ENCODE assay signal across 15 cellular contexts in the genomic region with DNA sequence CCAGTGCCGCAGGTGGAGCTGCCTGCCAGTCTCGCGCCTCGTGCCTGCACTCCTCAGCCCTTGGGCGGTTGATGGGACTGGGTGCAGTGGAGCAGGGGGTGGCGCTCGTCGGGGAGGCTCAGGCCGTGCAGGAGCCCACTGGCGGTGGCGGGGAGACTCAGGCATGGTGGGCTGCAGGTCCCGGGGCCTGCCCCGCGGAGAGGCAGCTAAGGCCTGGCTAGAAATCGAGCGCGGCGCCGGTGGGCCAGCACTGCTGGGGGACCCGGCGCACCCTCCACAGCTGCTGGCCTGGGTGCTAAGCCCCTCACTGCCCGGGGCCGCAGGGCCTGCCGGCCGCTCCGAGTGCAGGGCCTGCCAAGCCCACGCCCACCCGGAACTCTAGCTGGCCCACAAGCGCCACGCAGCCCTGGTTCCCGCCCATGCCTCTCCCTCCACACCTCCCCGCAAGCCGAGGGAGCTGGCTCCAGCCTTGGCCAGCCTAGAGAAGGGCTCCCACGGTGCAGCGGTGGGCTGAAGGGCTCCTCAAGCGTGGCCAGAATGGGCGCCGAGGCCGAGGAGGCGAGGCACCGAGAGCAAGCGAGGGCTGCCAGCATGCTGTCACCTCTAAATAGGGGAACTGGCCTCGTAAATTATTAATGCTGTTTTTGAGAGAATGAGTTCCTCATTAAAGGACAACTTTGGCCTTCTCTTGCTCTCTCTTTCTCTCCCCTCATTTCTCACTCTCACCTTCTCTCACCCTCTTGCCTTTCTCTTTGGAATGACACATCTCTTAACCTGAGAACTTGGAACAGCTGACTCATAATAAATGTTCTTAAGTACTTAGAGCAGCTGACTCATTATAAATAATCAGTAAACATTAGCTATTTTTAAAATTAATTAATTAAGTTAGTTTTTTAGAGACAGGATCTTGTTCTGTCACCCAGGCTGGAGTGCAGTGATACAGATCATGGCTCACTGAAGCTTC.
"Had no signal": no experiment of that assay in that cellular context is flagged by ENCODE, and none has a peak within 500 bp of the region (broad histone marks: within the 10 kb centered on the region; RNA-seq: fewer than 3 reads in every experiment).

No MANE protein-coding gene starts in this region.

- H3K4me3 ChIP-seq: adrenal gland, cardiac muscle cell had no signal

- H3K36me3 ChIP-seq: adrenal gland, cardiac muscle cell had no signal

- DNase-seq: activated CD4-positive, alpha-beta T cell treated with anti-CD3 and anti-CD28 coated beads, Interleukin-2, amount 50 U/mL, for 1 hour; activated CD4-positive, CD25-positive, alpha-beta regulatory T cell; activated CD8-positive, alpha-beta memory T cell treated with anti-CD3 and anti-CD28 coated beads, Interleukin-2, amount 50 U/mL, for 48 hours; activated effector memory CD4-positive, alpha-beta T cell treated with anti-CD3 and anti-CD28 coated beads, Interleukin-2, amount 50 U/mL, for 16 hours; activated T-cell treated with anti-CD3 and anti-CD28 coated beads, Interleukin-2, amount 50 U/mL, for 72 hours; adrenal gland; dermis blood vessel endothelial cell; effector memory CD8-positive, alpha-beta T cell; erythroblast; occipital lobe; T-helper 1 cell; T-helper 9 cell had no signal

- H3K9me3 ChIP-seq: adrenal gland had no signal

- ATAC-seq: activated naive CD4-positive, alpha-beta T cell treated with anti-CD3 and anti-CD28 coated beads, Interleukin-2, amount 50 U/mL, for 72 hours; activated T-cell treated with anti-CD3 and anti-CD28 coated beads, Interleukin-2, amount 50 U/mL, for 72 hours; effector memory CD8-positive, alpha-beta T cell; left lobe of liver had no signal

- H3K27ac ChIP-seq: adrenal gland, cardiac muscle cell had no signal

- H3K27me3 ChIP-seq: adrenal gland, cardiac muscle cell had no signal
